8 cellular contexts compared by ENCODE assay signal in genomic region chr14:77181603-77182437, GRCh38. TPM values are rescaled to one million over a fixed set of nuclear protein-coding genes. Genes with fewer than 3 reads are reported as not detected.
A peak's percentile ranks its signal among the peaks of the same experiment; 100 is the strongest.
DNase-seq lines count a peak whose midpoint lies in the region; ATAC-seq and TF ChIP-seq lines count a peak whose summit lies in the region.

TSS of gene TMEM63C (plus strand) at chr14:77181798. CDS start at chr14:77218814, 37,016 bp downstream.

- H3K27ac ChIP-seq in muscle layer of duodenum (ENCODE audit: low read length), result no peak within 1 kb of the TSS

- intact Hi-C loops in activated CD8-positive, alpha-beta T cell treated with anti-CD3 and anti-CD28 coated beads for 36 hours (cut with micrococcal nuclease), result no loop called here

- ATAC-seq in HG03378 (IDR thresholded peaks at IDR 0.05; ENCODE audit: unreplicated experiment) (peak; percentile 54), GM21526 (IDR thresholded peaks at IDR 0.05; ENCODE audit: low FRiP score, unreplicated experiment) (no peak)
- ATAC-seq in activated CD8-positive, alpha-beta T cell treated with anti-CD3 and anti-CD28 coated beads for 36 hours, result peak; percentile 93
- peak; percentile 87 for ATAC-seq in effector memory CD8-positive, alpha-beta T cell (replicated peaks)

- H3K9me3 Mint-ChIP-seq in activated CD8-positive, alpha-beta T cell treated with anti-CD3 and anti-CD28 coated beads for 36 hours, result no peaks in the 10 kb centered on the region
- H3K9me3 Mint-ChIP-seq in effector memory CD8-positive, alpha-beta T cell, result no peaks in the 10 kb centered on the region
- H3K9me3 Mint-ChIP-seq in stimulated activated naive CD8-positive, alpha-beta T cell treated with anti-CD3 and anti-CD28 coated beads, Interleukin-15, Interleukin-2, amounts not matched to agents 100 ng/mL and 50 ng/mL, for 24 hours, result no peaks in the 10 kb centered on the region

- H3K27me3 ChIP-seq in muscle layer of duodenum (ENCODE audit: low read depth, low read length), result peaks cover 32% of the 10 kb centered on the region

- H3K4me3 ChIP-seq in muscle layer of duodenum (ENCODE audit: low read depth in 1 of 2, low read length in 2 of 2), result peak within 1 kb of the TSS; percentile 30 to 60

- H3K36me3 Mint-ChIP-seq in activated CD8-positive, alpha-beta T cell treated with anti-CD3 and anti-CD28 coated beads for 36 hours (ENCODE audit: low read depth), result no peaks in the 10 kb centered on the region
- H3K36me3 Mint-ChIP-seq in effector memory CD8-positive, alpha-beta T cell (ENCODE audit: insufficient read depth), result peaks cover 2% of the 10 kb centered on the region
- H3K36me3 Mint-ChIP-seq in stimulated activated naive CD8-positive, alpha-beta T cell treated with anti-CD3 and anti-CD28 coated beads, Interleukin-15, Interleukin-2, amounts not matched to agents 100 ng/mL and 50 ng/mL, for 24 hours (ENCODE audit: low read depth), result no peaks in the 10 kb centered on the region

- peak within 1 kb of the TSS; percentile 70 for H3K4me3 Mint-ChIP-seq in activated CD8-positive, alpha-beta T cell treated with anti-CD3 and anti-CD28 coated beads for 36 hours
- H3K4me3 Mint-ChIP-seq in effector memory CD8-positive, alpha-beta T cell, result peak within 1 kb of the TSS; percentile 80 to 88
- peak within 1 kb of the TSS; percentile 73 for H3K4me3 Mint-ChIP-seq in stimulated activated naive CD8-positive, alpha-beta T cell treated with anti-CD3 and anti-CD28 coated beads, Interleukin-15, Interleukin-2, amounts not matched to agents 100 ng/mL and 50 ng/mL, for 24 hours

- no peaks in the 10 kb centered on the region for H3K36me3 ChIP-seq in muscle layer of duodenum (ENCODE audit: control insufficient read depth in 1 of 2, insufficient read depth in 2 of 2, low read length in 2 of 2)

- DNase-seq in GM10248 (ENCODE audit: extremely low spot score), result peak; percentile 63
- DNase-seq in NCI-H524 (lab: John Stamatoyannopoulos, UW), result peak; percentile 100
- peak; percentile 85 for DNase-seq in activated CD8-positive, alpha-beta T cell treated with anti-CD3 and anti-CD28 coated beads for 36 hours
- DNase-seq in effector memory CD8-positive, alpha-beta T cell, result peak; percentile 32 to 44 (median 40)

- H3K4me1 ChIP-seq in muscle layer of duodenum (ENCODE audit: control insufficient read depth in 1 of 2, insufficient read depth in 2 of 2, low read length in 2 of 2), result peaks cover 0 to 14% of the 10 kb centered on the region in 2 donors

- no peak for TF ChIP-seq CTCF in GM10248 (IDR thresholded peaks at IDR 0.05; ENCODE audit: control extremely low read depth, extremely low read depth, low read depth, missing control alignments)
- TF ChIP-seq CTCF in activated CD8-positive, alpha-beta T cell treated with anti-CD3 and anti-CD28 coated beads for 36 hours (IDR thresholded peaks at IDR 0.05), result no peak

- POLR2A ChIA-PET in GM10248 (lab: Yijun Ruan, JAX), result no interaction called here
- POLR2A ChIA-PET in activated CD8-positive, alpha-beta T cell treated with anti-CD3 and anti-CD28 coated beads for 36 hours (lab: Charles Lee), result no interaction called here

- H3K9me3 ChIP-seq in muscle layer of duodenum (ENCODE audit: control insufficient read depth in 1 of 2, low read length in 2 of 2), result no peaks in the 10 kb centered on the region

- H3K27me3 Mint-ChIP-seq in activated CD8-positive, alpha-beta T cell treated with anti-CD3 and anti-CD28 coated beads for 36 hours, result peaks cover 18% of the 10 kb centered on the region
- H3K27me3 Mint-ChIP-seq in effector memory CD8-positive, alpha-beta T cell, result peaks cover 12 to 76% of the 10 kb centered on the region in 2 donors
- peaks cover 35% of the 10 kb centered on the region for H3K27me3 Mint-ChIP-seq in stimulated activated naive CD8-positive, alpha-beta T cell treated with anti-CD3 and anti-CD28 coated beads, Interleukin-15, Interleukin-2, amounts not matched to agents 100 ng/mL and 50 ng/mL, for 24 hours

- CTCF ChIA-PET in GM10248 (lab: Yijun Ruan, JAX), result interaction anchor here (1.0 kb wide), 1 partner anchor 15 kb away, joined by 3 read pairs; no protein-coding TSS in a partner anchor
- CTCF ChIA-PET in activated CD8-positive, alpha-beta T cell treated with anti-CD3 and anti-CD28 coated beads for 36 hours (lab: Charles Lee), result interaction anchor here (1.2 to 1.5 kb wide), 2 partner anchors 11 to 134 kb away, joined by 3 read pairs; no protein-coding TSS in a partner anchor

- H3K4me1 Mint-ChIP-seq in activated CD8-positive, alpha-beta T cell treated with anti-CD3 and anti-CD28 coated beads for 36 hours (ENCODE audit: low read depth), result peaks cover 27% of the 10 kb centered on the region
- peaks cover 24 to 30% of the 10 kb centered on the region in 2 donors for H3K4me1 Mint-ChIP-seq in effector memory CD8-positive, alpha-beta T cell (ENCODE audit: low read depth in 2 of 2)
- peaks cover 27% of the 10 kb centered on the region for H3K4me1 Mint-ChIP-seq in stimulated activated naive CD8-positive, alpha-beta T cell treated with anti-CD3 and anti-CD28 coated beads, Interleukin-15, Interleukin-2, amounts not matched to agents 100 ng/mL and 50 ng/mL, for 24 hours (ENCODE audit: low read depth)

- H3K27ac Mint-ChIP-seq in activated CD8-positive, alpha-beta T cell treated with anti-CD3 and anti-CD28 coated beads for 36 hours, result peak within 1 kb of the TSS; percentile 15
- H3K27ac Mint-ChIP-seq in effector memory CD8-positive, alpha-beta T cell, result peak within 1 kb of the TSS; percentile 44 to 86
- no peak within 1 kb of the TSS for H3K27ac Mint-ChIP-seq in stimulated activated naive CD8-positive, alpha-beta T cell treated with anti-CD3 and anti-CD28 coated beads, Interleukin-15, Interleukin-2, amounts not matched to agents 100 ng/mL and 50 ng/mL, for 24 hours

RNA-seq across cellular contexts. Expression of gene TMEM63C, which starts in this region (rescaled TPM):
- total RNA-seq in activated CD8-positive, alpha-beta T cell treated with anti-CD3 and anti-CD28 coated beads for 36 hours, result 1 to 10 TPM; 3.3 to 3.6 TPM

Comparison
In these comparisons a context has a peak if more than half of its experiments do, and no peak if none do; other contexts are left out.
1. DNase-seq: peak in every context shown above with its lines; median percentile 100 in NCI-H524; 85 in activated CD8-positive, alpha-beta T cell treated with anti-CD3 and anti-CD28 coated beads for 36 hours; 63 in GM10248; 40 in effector memory CD8-positive, alpha-beta T cell.